In genomic region chr12:92206596-92206995, GRCh38 we compare ENCODE assay signal across 21 cellular contexts.
"Had no signal": no experiment of that assay in that cellular context is flagged by ENCODE, and none has a peak within 500 bp of the region (broad histone marks: within the 10 kb centered on the region; RNA-seq: fewer than 3 reads in every experiment).

No MANE protein-coding gene starts in this region.

- DNase-seq: activated CD4-positive, alpha-beta T cell treated with anti-CD3 and anti-CD28 coated beads, Interleukin-2, amount 50 U/mL, for 4 hours; activated CD4-positive, CD25-positive, alpha-beta regulatory T cell treated with anti-CD3 and anti-CD28 coated beads, Interleukin-2, amount 50 U/mL, for 72 hours; activated CD8-positive, alpha-beta memory T cell treated with anti-CD3 and anti-CD28 coated beads, Interleukin-2, amount 10 ng/mL, durations not matched to agents 7 days and 5 days; activated effector memory CD4-positive, alpha-beta T cell treated with anti-CD3 and anti-CD28 coated beads, Interleukin-2, amount 50 U/mL, for 16 hours; activated naive CD8-positive, alpha-beta T cell treated with anti-CD3 and anti-CD28 coated beads, Interleukin-2, amount 10 ng/mL, durations not matched to agents 7 days and 5 days; activated T-cell treated with anti-CD3 and anti-CD28 coated beads, Interleukin-2, amount 50 U/mL, for 4 hours; gastrocnemius medialis; kidney; left ventricle myocardium inferior; occipital lobe; psoas muscle; right lobe of liver; spleen; stimulated activated CD4-positive, alpha-beta T cell treated with anti-CD3 and anti-CD28 coated beads, Interleukin-1b, Interleukin-23, amount 100 ng/mL, for 48 hours; stimulated activated naive CD4-positive, alpha-beta T cell; testis; upper lobe of right lung had no signal

- H3K36me3 Mint-ChIP-seq: memory B cell had no signal

- H3K27me3 ChIP-seq: ascending aorta, gastrocnemius medialis, right lobe of liver, spleen, testis, upper lobe of right lung had no signal

- H3K4me3 Mint-ChIP-seq: activated CD8-positive, alpha-beta memory T cell treated with anti-CD3 and anti-CD28 coated beads, Interleukin-2, amount 10 ng/mL, durations not matched to agents 7 days and 5 days; activated naive CD8-positive, alpha-beta T cell treated with anti-CD3 and anti-CD28 coated beads, Interleukin-2, amount 10 ng/mL, durations not matched to agents 7 days and 5 days; activated T-cell treated with anti-CD3 and anti-CD28 coated beads, Interleukin-2, amount 50 U/mL, for 4 hours; memory B cell; nephron; T-helper 2 cell treated with Interferon-gamma antibody and Interleukin-4, amounts not matched to agents 5 μg/mL and 100 μg/mL, for 36 hours had no signal

- H3K4me1 Mint-ChIP-seq: nephron had no signal

- H3K4me3 ChIP-seq: ascending aorta, gastrocnemius medialis, left ventricle myocardium inferior, psoas muscle, right lobe of liver, spleen, testis, upper lobe of right lung had no signal

- H3K27ac ChIP-seq: ascending aorta, gastrocnemius medialis, left ventricle myocardium inferior, psoas muscle, right lobe of liver, spleen, testis, upper lobe of right lung had no signal

- ATAC-seq: activated CD8-positive, alpha-beta memory T cell treated with anti-CD3 and anti-CD28 coated beads, Interleukin-2, amount 10 ng/mL, durations not matched to agents 7 days and 5 days; activated T-cell treated with anti-CD3 and anti-CD28 coated beads, Interleukin-2, amount 50 U/mL, for 4 hours; gastrocnemius medialis; psoas muscle; right lobe of liver; upper lobe of right lung had no signal

- H3K9me3 ChIP-seq: gastrocnemius medialis, psoas muscle, right lobe of liver, testis, upper lobe of right lung had no signal

- H3K4me1 ChIP-seq: gastrocnemius medialis, psoas muscle, right lobe of liver, testis had no signal

- H3K36me3 ChIP-seq: ascending aorta, gastrocnemius medialis, left ventricle myocardium inferior, right lobe of liver, spleen, upper lobe of right lung had no signal

- H3K27me3 Mint-ChIP-seq: activated CD8-positive, alpha-beta memory T cell treated with anti-CD3 and anti-CD28 coated beads, Interleukin-2, amount 10 ng/mL, durations not matched to agents 7 days and 5 days; activated naive CD8-positive, alpha-beta T cell treated with anti-CD3 and anti-CD28 coated beads, Interleukin-2, amount 10 ng/mL, durations not matched to agents 7 days and 5 days; memory B cell had no signal

- FAIRE-seq: kidney had no signal

- H3K27ac Mint-ChIP-seq: activated CD8-positive, alpha-beta memory T cell treated with anti-CD3 and anti-CD28 coated beads, Interleukin-2, amount 10 ng/mL, durations not matched to agents 7 days and 5 days; activated naive CD8-positive, alpha-beta T cell treated with anti-CD3 and anti-CD28 coated beads, Interleukin-2, amount 10 ng/mL, durations not matched to agents 7 days and 5 days; memory B cell; nephron; T-helper 2 cell treated with Interferon-gamma antibody and Interleukin-4, amounts not matched to agents 5 μg/mL and 100 μg/mL, for 36 hours had no signal
